16 cellular contexts compared by ENCODE assay signal in the genomic region with DNA sequence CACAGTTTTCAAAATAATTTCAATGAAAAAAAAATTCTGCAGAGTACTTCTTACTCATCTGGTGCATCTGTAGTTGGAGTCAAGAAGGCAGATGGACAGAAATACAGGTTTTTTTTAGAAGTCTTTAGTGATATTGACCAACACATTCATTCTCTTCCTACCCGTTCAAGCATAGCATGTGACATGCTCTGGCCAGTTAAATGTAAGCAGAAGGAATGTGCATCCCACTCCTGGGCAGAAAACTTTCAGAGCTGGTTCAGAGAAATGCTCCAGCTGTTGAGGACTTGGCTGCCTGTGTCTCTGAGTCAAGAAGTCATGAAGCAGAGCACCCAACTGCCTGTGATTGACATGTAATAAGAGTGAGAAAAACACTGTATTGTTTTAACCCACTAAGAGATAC.
"Had no signal": no experiment of that assay in that cellular context is flagged by ENCODE, and none has a peak within 500 bp of the region (broad histone marks: within the 10 kb centered on the region; RNA-seq: fewer than 3 reads in every experiment).

No MANE protein-coding gene starts in this region.

- DNase-seq: activated CD4-positive, alpha-beta T cell treated with anti-CD3 and anti-CD28 coated beads, Interleukin-2, amount 50 U/mL, for 1 hour; activated CD4-positive, CD25-positive, alpha-beta regulatory T cell; activated effector memory CD4-positive, alpha-beta T cell treated with anti-CD3 and anti-CD28 coated beads, Interleukin-2, amount 50 U/mL, for 16 hours; activated naive CD8-positive, alpha-beta T cell treated with anti-CD3 and anti-CD28 coated beads for 36 hours; activated T-cell treated with anti-CD3 and anti-CD28 coated beads, Interleukin-2, amount 50 U/mL, for 1 hour; aorta; colonic mucosa; esophagus squamous epithelium; immature natural killer cell; left lung; mesendoderm; ovary; stimulated activated naive B cell treated with anti-CD40 and anti-IgM and Interleukin-4, amounts not matched to agents 10 μg/mL and 1 μg/mL and 100 μg/mL, for 72 hours had no signal

- H3K4me1 Mint-ChIP-seq: activated naive CD8-positive, alpha-beta T cell treated with anti-CD3 and anti-CD28 coated beads for 36 hours; immature natural killer cell; neural crest cell; stimulated activated naive B cell treated with anti-CD40 and anti-IgM and Interleukin-4, amounts not matched to agents 10 μg/mL and 1 μg/mL and 100 μg/mL, for 72 hours had no signal

- H3K4me1 ChIP-seq: breast epithelium, colonic mucosa, esophagus squamous epithelium, left lung, tibial nerve had no signal

- H3K36me3 Mint-ChIP-seq: activated naive CD8-positive, alpha-beta T cell treated with anti-CD3 and anti-CD28 coated beads for 36 hours; immature natural killer cell; stimulated activated naive B cell treated with anti-CD40 and anti-IgM and Interleukin-4, amounts not matched to agents 10 μg/mL and 1 μg/mL and 100 μg/mL, for 72 hours had no signal

- H3K4me3 ChIP-seq: breast epithelium, colonic mucosa, esophagus squamous epithelium, left lung, ovary, tibial nerve had no signal

- H3K4me3 Mint-ChIP-seq: activated naive CD8-positive, alpha-beta T cell treated with anti-CD3 and anti-CD28 coated beads for 36 hours; immature natural killer cell; neural crest cell; stimulated activated naive B cell treated with anti-CD40 and anti-IgM and Interleukin-4, amounts not matched to agents 10 μg/mL and 1 μg/mL and 100 μg/mL, for 72 hours had no signal

- H3K9me3 Mint-ChIP-seq: neural crest cell had no signal

- H3K27ac Mint-ChIP-seq: activated naive CD8-positive, alpha-beta T cell treated with anti-CD3 and anti-CD28 coated beads for 36 hours; immature natural killer cell; stimulated activated naive B cell treated with anti-CD40 and anti-IgM and Interleukin-4, amounts not matched to agents 10 μg/mL and 1 μg/mL and 100 μg/mL, for 72 hours had no signal

- H3K27ac ChIP-seq: breast epithelium, colonic mucosa, esophagus squamous epithelium, left lung, ovary, tibial nerve had no signal

- H3K27me3 Mint-ChIP-seq: activated naive CD8-positive, alpha-beta T cell treated with anti-CD3 and anti-CD28 coated beads for 36 hours; stimulated activated naive B cell treated with anti-CD40 and anti-IgM and Interleukin-4, amounts not matched to agents 10 μg/mL and 1 μg/mL and 100 μg/mL, for 72 hours had no signal

- H3K9me3 ChIP-seq: colonic mucosa, esophagus squamous epithelium, ovary, tibial nerve had no signal

- H3K27me3 ChIP-seq: breast epithelium, colonic mucosa, esophagus squamous epithelium, left lung, ovary, tibial nerve had no signal

- ATAC-seq: left lung; stimulated activated naive B cell treated with anti-CD40 and anti-IgM and Interleukin-4, amounts not matched to agents 10 μg/mL and 1 μg/mL and 100 μg/mL, for 72 hours had no signal

- H3K36me3 ChIP-seq: breast epithelium, colonic mucosa, esophagus squamous epithelium, left lung, ovary, tibial nerve had no signal
